Comparison of ENCODE assay signal across 11 cellular contexts in genomic region chr1:46517010-46517600, GRCh38. TPM values are rescaled to one million over a fixed set of nuclear protein-coding genes. Genes with fewer than 3 reads are reported as not detected.
A peak's percentile ranks its signal among the peaks of the same experiment; 100 is the strongest.
DNase-seq lines count a peak whose midpoint lies in the region; ATAC-seq and TF ChIP-seq lines count a peak whose summit lies in the region.
"Had no signal": no experiment of that assay in that cellular context is flagged by ENCODE, and none has a peak within 500 bp of the region (broad histone marks: within the 10 kb centered on the region; RNA-seq: fewer than 3 reads in every experiment).

No MANE protein-coding gene starts in this region.

- ATAC-seq in GM21717 (IDR thresholded peaks at IDR 0.05; ENCODE audit: unreplicated experiment) (no peak), HG02623 (IDR thresholded peaks at IDR 0.05; ENCODE audit: unreplicated experiment) (no peak), HG03565 (IDR thresholded peaks at IDR 0.05; ENCODE audit: unreplicated experiment) (no peak)
- ATAC-seq in naive thymus-derived CD4-positive, alpha-beta T cell, result no peak

- H3K27me3 ChIP-seq in naive thymus-derived CD4-positive, alpha-beta T cell (ENCODE audit: control insufficient read depth in 2 of 2, insufficient read depth in 2 of 2, low read length in 2 of 2), result no peaks in the 10 kb centered on the region

- POLR2A ChIA-PET in MCF 10A (lab: Yijun Ruan, JAX), result interaction anchor here (1.0 kb wide), 1 partner anchor 9 kb away, joined by 3 read pairs; no protein-coding TSS in a partner anchor
- POLR2A ChIA-PET in naive thymus-derived CD4-positive, alpha-beta T cell (lab: Charles Lee), result no interaction called here

- DNase-seq in DMS79 (lab: John Stamatoyannopoulos, UW), result peak; percentile 93
- peak; percentile 100 for DNase-seq in NCI-H2029 (lab: John Stamatoyannopoulos, UW)
- DNase-seq in MCF 10A (ENCODE audit: unreplicated experiment), result peak; percentile 88
- no peak for DNase-seq in mesothelial cell of epicardium (ENCODE audit: low spot score in 2 of 2, unreplicated experiment in 2 of 2)
- DNase-seq in naive thymus-derived CD4-positive, alpha-beta T cell, result no peak
- DNase-seq: stimulated activated CD4-positive, alpha-beta T cell treated with anti-CD3 and anti-CD28 coated beads, Interleukin-12 subunit alpha, Interleukin-12 subunit beta, amount 100 ng/mL, for 4 hours had no signal

- H3K27ac ChIP-seq in naive thymus-derived CD4-positive, alpha-beta T cell (ENCODE audit: low read depth, low read length), result no peak overlapping the region

- peaks cover 37% of the 10 kb centered on the region for H3K4me1 Mint-ChIP-seq in MCF 10A (ENCODE audit: insufficient read depth, unreplicated experiment)
- peaks cover 46% of the 10 kb centered on the region for H3K4me1 Mint-ChIP-seq in mesothelial cell of epicardium
- peaks cover 0 to 7% (median 0%) of the 10 kb centered on the region in 7 donors for H3K4me1 Mint-ChIP-seq in naive thymus-derived CD4-positive, alpha-beta T cell
- H3K4me1 Mint-ChIP-seq: activated naive CD4-positive, alpha-beta T cell treated with anti-CD3 and anti-CD28 coated beads, Interleukin-2, amount 50 U/mL, for 24 hours had no signal

- H3K9me3 ChIP-seq in naive thymus-derived CD4-positive, alpha-beta T cell (ENCODE audit: control insufficient read depth in 2 of 3, low read length in 3 of 3), result no peaks in the 10 kb centered on the region

- H3K9me3 Mint-ChIP-seq in MCF 10A (ENCODE audit: unreplicated experiment) (no peaks in the 10 kb centered on the region), mesothelial cell of epicardium (no peaks in the 10 kb centered on the region)
- H3K9me3 Mint-ChIP-seq in naive thymus-derived CD4-positive, alpha-beta T cell, result no peaks in the 10 kb centered on the region
- H3K9me3 Mint-ChIP-seq: activated naive CD4-positive, alpha-beta T cell treated with anti-CD3 and anti-CD28 coated beads, Interleukin-2, amount 50 U/mL, for 24 hours; memory B cell had no signal

- H3K4me3 Mint-ChIP-seq in MCF 10A (ENCODE audit: unreplicated experiment) (no peak overlapping the region), mesothelial cell of epicardium (peak overlapping the region; percentile 6)
- H3K4me3 Mint-ChIP-seq in naive thymus-derived CD4-positive, alpha-beta T cell, result no peak overlapping the region
- H3K4me3 Mint-ChIP-seq: activated naive CD4-positive, alpha-beta T cell treated with anti-CD3 and anti-CD28 coated beads, Interleukin-2, amount 50 U/mL, for 24 hours; memory B cell had no signal

- H3K4me1 ChIP-seq in naive thymus-derived CD4-positive, alpha-beta T cell (ENCODE audit: control insufficient read depth in 2 of 2, insufficient read depth in 2 of 2, low read length in 2 of 2), result no peaks in the 10 kb centered on the region

- H3K27me3 Mint-ChIP-seq in MCF 10A (ENCODE audit: insufficient read depth, unreplicated experiment), result no peaks in the 10 kb centered on the region
- H3K27me3 Mint-ChIP-seq in mesothelial cell of epicardium (ENCODE audit: low read depth), result peaks cover 49% of the 10 kb centered on the region
- H3K27me3 Mint-ChIP-seq in naive thymus-derived CD4-positive, alpha-beta T cell, result peaks cover 22 to 39% (median 27%) of the 10 kb centered on the region in 5 donors

- H3K27ac Mint-ChIP-seq in MCF 10A (ENCODE audit: low read depth, unreplicated experiment) (no peak overlapping the region), mesothelial cell of epicardium (no peak overlapping the region)
- no peak overlapping the region for H3K27ac Mint-ChIP-seq in naive thymus-derived CD4-positive, alpha-beta T cell
- H3K27ac Mint-ChIP-seq: activated naive CD4-positive, alpha-beta T cell treated with anti-CD3 and anti-CD28 coated beads, Interleukin-2, amount 50 U/mL, for 24 hours; memory B cell had no signal

- intact Hi-C loops in MCF 10A (cut with micrococcal nuclease), result no loop called here
- intact Hi-C loops in naive thymus-derived CD4-positive, alpha-beta T cell (cut with micrococcal nuclease), result no loop called here

- no peaks in the 10 kb centered on the region for H3K36me3 ChIP-seq in naive thymus-derived CD4-positive, alpha-beta T cell (ENCODE audit: control insufficient read depth in 2 of 3, insufficient read depth in 3 of 3, low read length in 3 of 3)

- CTCF ChIA-PET in MCF 10A (lab: Yijun Ruan, JAX), result interaction anchor here (0.6 to 2.4 kb wide), 10 partner anchors 10 to 41 kb away, joined by 3 to 17 read pairs (median 5); a partner anchor contains a TSS
- CTCF ChIA-PET in naive thymus-derived CD4-positive, alpha-beta T cell (lab: Charles Lee), result no interaction called here

- H3K4me3 ChIP-seq in naive thymus-derived CD4-positive, alpha-beta T cell (ENCODE audit: low read length), result no peak overlapping the region

- H3K36me3 Mint-ChIP-seq in MCF 10A (ENCODE audit: insufficient read depth, unreplicated experiment), result no peaks in the 10 kb centered on the region
- no peaks in the 10 kb centered on the region for H3K36me3 Mint-ChIP-seq in mesothelial cell of epicardium
- H3K36me3 Mint-ChIP-seq in naive thymus-derived CD4-positive, alpha-beta T cell, result no peaks in the 10 kb centered on the region
- H3K36me3 Mint-ChIP-seq: activated naive CD4-positive, alpha-beta T cell treated with anti-CD3 and anti-CD28 coated beads, Interleukin-2, amount 50 U/mL, for 24 hours; memory B cell had no signal

- TF ChIP-seq CTCF in MCF 10A (IDR thresholded peaks at IDR 0.05; ENCODE audit: unreplicated experiment), result no peak
- TF ChIP-seq CTCF in mesothelial cell of epicardium (IDR thresholded peaks at IDR 0.05; ENCODE audit: unreplicated experiment), result no peak

- no TSS peak for BruUV-seq in MCF 10A (replicated peaks; lab: Mats Ljungman, UMichigan)

RNA-seq across cellular contexts. Expression of gene DMBX1, which starts 27.5 kb away (rescaled TPM):
- not detected in 2 replicates for total RNA-seq in MCF 10A (2022)
- total RNA-seq in mesothelial cell of epicardium, result not detected in 3 replicates
- total RNA-seq in naive thymus-derived CD4-positive, alpha-beta T cell, result not detected
- not detected for polyA plus RNA-seq in naive thymus-derived CD4-positive, alpha-beta T cell

RNA-seq across cellular contexts. Expression of gene KNCN, which starts 34.3 kb away (rescaled TPM):
- total RNA-seq in MCF 10A (2022), result not detected in 2 replicates
- total RNA-seq in mesothelial cell of epicardium, result not detected in 3 replicates
- total RNA-seq in naive thymus-derived CD4-positive, alpha-beta T cell, result not detected
- polyA plus RNA-seq in naive thymus-derived CD4-positive, alpha-beta T cell, result not detected

Comparison
In these comparisons a context has a peak if more than half of its experiments do, and no peak if none do; other contexts are left out.
1. DNase-seq: peak in DMS79 (single experiment), NCI-H2029 (single experiment) and MCF 10A (single experiment); none in mesothelial cell of epicardium (0 of 2) and naive thymus-derived CD4-positive, alpha-beta T cell (0 of 9).